Comparison of ENCODE assay signal across 8 cellular contexts in the genomic region with DNA sequence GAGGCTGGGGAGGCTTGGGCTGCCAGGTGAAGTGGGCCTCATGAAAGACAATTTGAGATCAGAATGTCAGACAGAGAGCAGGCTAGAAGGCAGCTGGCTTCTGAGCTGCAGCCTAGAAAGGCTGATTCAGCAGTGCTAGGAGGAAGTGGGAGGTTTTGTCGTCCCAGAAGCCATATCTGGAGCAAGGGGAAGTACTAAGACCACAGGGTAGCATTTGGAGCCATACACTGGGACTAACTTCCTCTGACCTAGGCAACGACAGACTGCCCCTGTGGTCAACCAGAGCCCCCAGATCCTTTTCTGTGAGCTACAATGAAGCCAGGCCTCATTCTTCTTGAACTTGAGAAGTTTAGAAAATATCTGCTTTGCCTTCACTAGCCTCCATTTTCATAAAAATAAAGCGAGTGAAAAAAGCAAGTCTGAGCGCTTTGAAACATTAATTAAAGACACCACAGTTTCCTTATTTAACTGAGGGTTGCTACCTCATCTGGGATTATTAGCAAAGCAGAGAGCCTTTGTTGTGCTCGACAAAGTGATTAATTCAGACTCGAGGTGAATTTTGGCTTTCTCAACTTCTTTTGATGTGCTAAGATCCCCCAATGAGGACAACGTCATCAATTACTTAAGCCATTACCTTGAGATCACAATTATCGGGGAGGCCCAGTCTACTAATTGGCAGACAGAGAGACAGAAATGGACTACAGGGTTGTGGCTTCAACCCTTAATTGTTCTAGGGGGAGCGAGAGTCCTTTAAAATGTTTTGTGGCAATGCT. TPM values are rescaled to one million over a fixed set of nuclear protein-coding genes. Genes with fewer than 3 reads are reported as not detected.
DNase-seq lines count a peak whose midpoint lies in the region; ATAC-seq and TF ChIP-seq lines count a peak whose summit lies in the region.

No MANE protein-coding gene starts in this region.

- CTCF ChIA-PET in Calu3 (lab: Charles Lee) = no interaction called here

- H2AFZ ChIP-seq in GM23338 = peak overlapping the region; percentile 58; the same call in 1 of the 2 replicates

- H3K36me3 Mint-ChIP-seq in GM23338 (ENCODE audit: low read depth) (no peaks in the 10 kb centered on the region), Calu3 (ENCODE audit: insufficient read depth, unreplicated experiment) (no peaks in the 10 kb centered on the region)

- H3K27ac Mint-ChIP-seq in GM23338 (no peak overlapping the region; the same call in 1 of the 2 replicates), Calu3 (ENCODE audit: unreplicated experiment) (no peak overlapping the region)

- H3K27ac ChIP-seq in GM23338 (ENCODE audit: low read depth) = no peak overlapping the region

- H3K4me3 ChIP-seq in GM23338 = no peak overlapping the region

- H3K9me3 Mint-ChIP-seq in GM23338 (no peaks in the 10 kb centered on the region), Calu3 (ENCODE audit: low read depth, unreplicated experiment) (no peaks in the 10 kb centered on the region)

- no peaks in the 10 kb centered on the region for H3K27me3 ChIP-seq in GM23338 (ENCODE audit: insufficient read depth)

- no peaks in the 10 kb centered on the region for H3K36me3 ChIP-seq in GM23338 (ENCODE audit: insufficient read depth)

- no peaks in the 10 kb centered on the region; the same call in 1 of the 2 replicates for H3K4me1 ChIP-seq in GM23338 (ENCODE audit: insufficient read depth)

- BruUV-seq in Calu3 (replicated peaks; lab: Mats Ljungman, UMichigan) = no TSS peak

- TF ChIP-seq CTCF in GM23338 (conservative IDR thresholded peaks at IDR 0.05; ENCODE audit: low read depth in 2 of 2) (no peak), Calu3 (IDR thresholded peaks at IDR 0.05; ENCODE audit: unreplicated experiment) (no peak)

- H3K27me3 Mint-ChIP-seq in GM23338 (ENCODE audit: insufficient read depth, low read depth, poor library complexity) = no peaks in the 10 kb centered on the region
- H3K27me3 Mint-ChIP-seq in Calu3 (ENCODE audit: unreplicated experiment) = no peaks in the 10 kb centered on the region

- H3K4me1 Mint-ChIP-seq in GM23338 (peaks cover 8% of the 10 kb centered on the region), Calu3 (ENCODE audit: low read depth, unreplicated experiment) (no peaks in the 10 kb centered on the region)

- no peak overlapping the region for H3K4me2 ChIP-seq in GM23338

- no peak overlapping the region for H3K4me3 Mint-ChIP-seq in GM23338
- no peak overlapping the region for H3K4me3 Mint-ChIP-seq in Calu3 (ENCODE audit: low read depth, unreplicated experiment)

- H3K9me2 ChIP-seq in GM23338 (ENCODE audit: insufficient read depth) = no peaks in the 10 kb centered on the region

- H3K79me2 ChIP-seq in GM23338 (replicated peaks; ENCODE audit: insufficient read depth) = no peaks in the 10 kb centered on the region

- H3F3A ChIP-seq in GM23338 (replicated peaks; ENCODE audit: low read depth) = no peaks in the 10 kb centered on the region

- DNase-seq in GM23338 (ENCODE audit: low spot score) (no peak), NOMO-1 (lab: John Stamatoyannopoulos, UW; ENCODE audit: unreplicated experiment in 2 of 2) (peak; percentile 37 to 79), head of caudate nucleus (peak in 22 of 42 donors; percentile 6 to 51 (median 26)), Calu3 (no peak), DMS79 treated with DMSO at 0.1 percent for 48 hours (lab: John Stamatoyannopoulos, UW) (no peak), T-helper 9 cell (no peak)
- DNase-seq in stimulated activated naive CD8-positive, alpha-beta T cell treated with anti-CD3 and anti-CD28 coated beads, Interleukin-15, Interleukin-2, amounts not matched to agents 100 U/mL and 50 U/mL, for 24 hours = peak; percentile 34

- intact Hi-C loops in head of caudate nucleus (cut with DNase I) (no loop called here), Calu3 (cut with micrococcal nuclease; ENCODE audit: unreplicated experiment) (no loop called here)

- H4K20me1 ChIP-seq in GM23338 (replicated peaks; ENCODE audit: insufficient read depth) = no peaks in the 10 kb centered on the region

- peak; percentile 72 for ATAC-seq in GM18498 (IDR thresholded peaks at IDR 0.05; ENCODE audit: unreplicated experiment)
- no peak for ATAC-seq in GM23338
- peak; percentile 77 for ATAC-seq in stimulated activated naive CD8-positive, alpha-beta T cell treated with anti-CD3 and anti-CD28 coated beads, Interleukin-15, Interleukin-2, amounts not matched to agents 100 U/mL and 50 U/mL, for 24 hours

TF ChIP-seq in GM23338, 12 proteins besides CTCF, POLR2A, EP300 and RAD21:
- TF ChIP-seq CREB1 (CRISPR knock-in tag; IDR thresholded peaks at IDR 0.05; ENCODE audit: low read depth) (no peak), ZNF114 (CRISPR knock-in tag; IDR thresholded peaks at IDR 0.05) (no peak), NANOG (IDR thresholded peaks at IDR 0.05; ENCODE audit: borderline replicate concordance) (no peak)

RNA-seq across cellular contexts. Expression of gene TBXAS1, which starts 26.6 kb away (rescaled TPM):
- 1.0 TPM in 1 of 2 replicates, not detected in the other for total RNA-seq in GM23338 (2014; rRNA removed; shearing (Covaris generic))
- 0.89 and 1.3 TPM in 2 replicates for polyA plus RNA-seq in GM23338 (2016; fragmentation: Nextera tagmentation; extraction: Ambion mirVana)
- total RNA-seq in Calu3 (2022) = 31.2 and 33.0 TPM in 2 replicates

Comparison
In these comparisons a context has a peak if more than half of its experiments do, and no peak if none do; other contexts are left out.
1. DNase-seq: peak in NOMO-1 (2 of 2), head of caudate nucleus (22 of 42) and stimulated activated naive CD8-positive, alpha-beta T cell treated with anti-CD3 and anti-CD28 coated beads, Interleukin-15, Interleukin-2, amounts not matched to agents 100 U/mL and 50 U/mL, for 24 hours (single experiment); none in GM23338 (single experiment), Calu3 (single experiment), DMS79 treated with DMSO at 0.1 percent for 48 hours (single experiment) and T-helper 9 cell (single experiment).
2. RNA of gene TBXAS1, which starts 26.6 kb away (total RNA-seq): 31.2 to 33.0 TPM in Calu3; 1.0 TPM in GM23338; every median in the first group is over 10 times any median in the second.